1 cellular context compared by ENCODE assay signal in genomic region chr1:53687886-53688285, GRCh38.
TF ChIP-seq lines count a peak whose summit lies in the region.

No MANE protein-coding gene starts in this region.

TF ChIP-seq in H1, 55 proteins besides CTCF, POLR2A, EP300 and RAD21 (continued from another document):
- no peak for TF ChIP-seq TBP (IDR thresholded peaks at IDR 0.05; ENCODE audit: low read depth, low read length)
- no peak for TF ChIP-seq BCL11A (IDR thresholded peaks at IDR 0.05; ENCODE audit: low read depth in 2 of 2, low read length in 2 of 2)
- TF ChIP-seq CHD2 (IDR thresholded peaks at IDR 0.05; ENCODE audit: low read length): no peak
- no peak for TF ChIP-seq FOSL1 (IDR thresholded peaks at IDR 0.05; ENCODE audit: insufficient read depth, low read depth, low read length)
- TF ChIP-seq KDM1A (IDR thresholded peaks at IDR 0.05; ENCODE audit: borderline replicate concordance, low read length): no peak
- no peak for TF ChIP-seq EZH2 (IDR thresholded peaks at IDR 0.05; ENCODE audit: low read depth, low read length, severe bottlenecking)
- TF ChIP-seq KDM5A (IDR thresholded peaks at IDR 0.05; ENCODE audit: low read length): no peak
- no peak for TF ChIP-seq NANOG (IDR thresholded peaks at IDR 0.05; ENCODE audit: insufficient read depth, low read depth, low read length, poor library complexity, severe bottlenecking)
- TF ChIP-seq SP4 (IDR thresholded peaks at IDR 0.05; ENCODE audit: low read length): no peak
- TF ChIP-seq CEBPB (IDR thresholded peaks at IDR 0.05; ENCODE audit: low read depth, low read length): no peak
- no peak for TF ChIP-seq HDAC2 (IDR thresholded peaks at IDR 0.05; ENCODE audit: borderline replicate concordance in 1 of 2, low read depth in 2 of 2, low read length in 2 of 2)
